Comparison of ENCODE assay signal across 8 cellular contexts in genomic region chr1:146934484-146935223, GRCh38. TPM values are rescaled to one million over a fixed set of nuclear protein-coding genes. Genes with fewer than 3 reads are reported as not detected.
DNase-seq lines count a peak whose midpoint lies in the region; ATAC-seq and TF ChIP-seq lines count a peak whose summit lies in the region.
"Not testable (repeated sequence)": the region's sequence is repeated elsewhere in the genome, so short reads cannot be mapped to it uniquely, and the experiment has no call there.

No MANE protein-coding gene starts in this region.

- not testable (repeated sequence) for H3F3A ChIP-seq in DOHH2 (ENCODE audit: control insufficient read depth, insufficient read depth)

- H3K4me2 ChIP-seq in DOHH2 (ENCODE audit: low read length) = peak overlapping the region; percentile 53

- CTCF ChIA-PET in activated CD8-positive, alpha-beta T cell treated with anti-CD3 and anti-CD28 coated beads for 36 hours (lab: Charles Lee) = not testable (repeated sequence)

- H3K36me3 Mint-ChIP-seq in activated CD8-positive, alpha-beta T cell treated with anti-CD3 and anti-CD28 coated beads for 36 hours (ENCODE audit: low read depth); memory B cell: not testable (repeated sequence)

- not testable (repeated sequence) for H3K27ac Mint-ChIP-seq in activated CD8-positive, alpha-beta T cell treated with anti-CD3 and anti-CD28 coated beads for 36 hours
- peak overlapping the region; percentile 64 for H3K27ac Mint-ChIP-seq in memory B cell

- not testable (repeated sequence) for H4K20me1 ChIP-seq in DOHH2 (ENCODE audit: control insufficient read depth, insufficient read depth, low read depth, low read length)

- H3K27me3 ChIP-seq in DOHH2 (ENCODE audit: control insufficient read depth, low read length) = not testable (repeated sequence)

- H3K79me2 ChIP-seq in DOHH2 (ENCODE audit: control insufficient read depth, low read length) = not testable (repeated sequence)

- peak overlapping the region; percentile 28 for H3K27ac ChIP-seq in DOHH2 (ENCODE audit: low read depth, low read length)

- not testable (repeated sequence) for H3K9me3 ChIP-seq in DOHH2 (ENCODE audit: control insufficient read depth, insufficient read depth, low read length)

- H3K4me3 ChIP-seq in DOHH2 (ENCODE audit: low read length) = peak overlapping the region; percentile 50

- peak overlapping the region; percentile 36 for H3K4me3 Mint-ChIP-seq in activated CD8-positive, alpha-beta T cell treated with anti-CD3 and anti-CD28 coated beads for 36 hours
- peak overlapping the region; percentile 78 for H3K4me3 Mint-ChIP-seq in memory B cell

- not testable (repeated sequence) for TF ChIP-seq CTCF in DOHH2 (IDR thresholded peaks at IDR 0.05; ENCODE audit: low read depth, low read length, poor library complexity, severe bottlenecking); activated CD8-positive, alpha-beta T cell treated with anti-CD3 and anti-CD28 coated beads for 36 hours (IDR thresholded peaks at IDR 0.05)

- intact Hi-C loops in activated CD8-positive, alpha-beta T cell treated with anti-CD3 and anti-CD28 coated beads for 36 hours (cut with micrococcal nuclease) = not testable (repeated sequence)

- ATAC-seq in GM18873 (IDR thresholded peaks at IDR 0.05; ENCODE audit: low FRiP score, unreplicated experiment) = peak; percentile 29
- ATAC-seq in GM21447 (IDR thresholded peaks at IDR 0.05; ENCODE audit: unreplicated experiment) = peak; percentile 48
- ATAC-seq in HG02763 (IDR thresholded peaks at IDR 0.05; ENCODE audit: unreplicated experiment) = peak; percentile 27
- ATAC-seq in HG03159 (IDR thresholded peaks at IDR 0.05; ENCODE audit: unreplicated experiment) = peak; percentile 49
- ATAC-seq in activated CD8-positive, alpha-beta T cell treated with anti-CD3 and anti-CD28 coated beads for 36 hours = not testable (repeated sequence)
- peak; percentile 54 for ATAC-seq in memory B cell (ENCODE audit: low read depth)

- H3K9me3 Mint-ChIP-seq in activated CD8-positive, alpha-beta T cell treated with anti-CD3 and anti-CD28 coated beads for 36 hours; memory B cell: not testable (repeated sequence)

- H3K9me2 ChIP-seq in DOHH2 (replicated peaks; ENCODE audit: control insufficient read depth, low read length) = not testable (repeated sequence)

- POLR2A ChIA-PET in activated CD8-positive, alpha-beta T cell treated with anti-CD3 and anti-CD28 coated beads for 36 hours (lab: Charles Lee) = not testable (repeated sequence)

- H3K27me3 Mint-ChIP-seq in activated CD8-positive, alpha-beta T cell treated with anti-CD3 and anti-CD28 coated beads for 36 hours; memory B cell: not testable (repeated sequence)

- not testable (repeated sequence) for H3K36me3 ChIP-seq in DOHH2 (ENCODE audit: control insufficient read depth, low read length)

- peaks cover 12% of the 10 kb centered on the region for H3K4me1 Mint-ChIP-seq in activated CD8-positive, alpha-beta T cell treated with anti-CD3 and anti-CD28 coated beads for 36 hours (ENCODE audit: low read depth)
- not testable (repeated sequence) for H3K4me1 Mint-ChIP-seq in memory B cell

- DNase-seq in NAMALWA (ENCODE audit: low spot score) (peak; percentile 59), memory B cell (ENCODE audit: low spot score in 2 of 2) (peak in 1 of 2 donors; percentile 42)
- peak; percentile 2 for DNase-seq in activated CD8-positive, alpha-beta T cell treated with anti-CD3 and anti-CD28 coated beads for 36 hours

- peaks cover 10% of the 10 kb centered on the region for H3K4me1 ChIP-seq in DOHH2 (ENCODE audit: control insufficient read depth, low read length)

RNA-seq across cellular contexts. Expression of gene NBPF12, which starts 3.5 kb away (rescaled TPM):
- total RNA-seq in activated CD8-positive, alpha-beta T cell treated with anti-CD3 and anti-CD28 coated beads for 36 hours = 1 to 10 TPM; 5.9 to 6.4 TPM
